Comparison of ENCODE assay signal across 14 cellular contexts in genomic region chr4:30870513-30870912, GRCh38.
"Had no signal": no experiment of that assay in that cellular context is flagged by ENCODE, and none has a peak within 500 bp of the region (broad histone marks: within the 10 kb centered on the region; RNA-seq: fewer than 3 reads in every experiment).

No MANE protein-coding gene starts in this region.

- ATAC-seq: stimulated activated effector memory CD8-positive, alpha-beta T cell treated with anti-CD3 and anti-CD28 coated beads, Interleukin-12 subunit alpha, Interleukin-12 subunit beta, amount 100 ng/mL, for 72 hours had no signal

- H3K4me3 ChIP-seq: heart right ventricle, smooth muscle cell had no signal

- H3K27ac ChIP-seq: heart right ventricle had no signal

- H3K36me3 ChIP-seq: heart right ventricle had no signal

- H3K4me2 ChIP-seq: smooth muscle cell had no signal

- H3K27me3 ChIP-seq: heart right ventricle had no signal

- DNase-seq: activated CD4-positive, alpha-beta T cell treated with anti-CD3 and anti-CD28 coated beads, Interleukin-2, amount 10 ng/mL, durations not matched to agents 7 days and 5 days; activated CD4-positive, CD25-positive, alpha-beta regulatory T cell; activated naive CD4-positive, alpha-beta T cell treated with anti-CD3 and anti-CD28 coated beads, Interleukin-2, amount 10 ng/mL, durations not matched to agents 7 days and 5 days; activated T-cell treated with anti-CD3 and anti-CD28 coated beads for 4 hours; cerebellar nuclear complex; dermis blood vessel endothelial cell; foreskin melanocyte; heart right ventricle; kidney; naive B cell; T-helper 2 cell; trophoblast cell had no signal
